In the genomic region with DNA sequence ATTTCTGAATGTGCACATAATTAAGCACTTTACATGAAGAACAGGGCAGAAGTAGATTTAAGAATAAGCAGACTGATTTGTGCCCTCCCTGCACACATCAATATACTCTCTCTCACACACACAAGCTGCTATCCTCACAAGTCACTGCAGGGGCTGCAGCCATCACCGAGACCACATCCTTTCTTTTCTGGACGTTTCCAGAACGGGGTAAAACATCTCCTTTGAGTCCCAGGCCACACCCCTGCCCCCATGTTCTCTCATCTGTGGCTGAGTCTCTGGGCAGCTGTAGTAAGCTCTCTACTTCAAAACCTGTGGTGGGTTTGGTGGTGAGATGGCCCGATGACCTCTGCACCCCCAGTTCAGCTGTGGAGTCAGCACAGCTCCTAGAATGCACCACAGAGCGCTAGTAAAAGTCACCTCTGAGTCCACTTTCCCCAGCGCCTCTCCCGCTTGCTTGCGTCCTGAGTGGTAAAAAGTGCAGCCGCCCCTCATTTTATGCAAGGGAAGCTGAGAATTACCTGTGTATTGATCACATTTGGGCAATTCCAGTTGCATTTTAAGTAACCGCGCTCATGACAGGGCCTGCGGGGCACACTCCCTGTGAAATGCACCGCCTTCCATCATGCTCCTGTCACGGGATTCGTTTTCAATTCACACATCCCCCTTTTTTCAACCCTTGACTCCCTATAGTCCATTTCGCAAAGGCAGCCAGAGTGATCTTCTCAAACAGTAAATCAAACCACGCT, we compare ENCODE assay signal across 1 cellular context.
TF ChIP-seq lines count a peak whose summit lies in the region.

No MANE protein-coding gene starts in this region.

TF ChIP-seq in HepG2, 621 proteins besides CTCF, POLR2A, EP300 and RAD21 (continued from another document and continues in another):
- TF ChIP-seq SOX13 (IDR thresholded peaks at IDR 0.05) (no peak), SOX13 (CRISPR knock-in tag; conservative IDR thresholded peaks at IDR 0.05 in 1 of 2, IDR thresholded peaks at IDR 0.05 in 1 of 2) (0 out of 4 replicates have a peak, but pooled peaks of 1 of the 2 experiments have one; percentile 8), ARNT2 (CRISPR knock-in tag; IDR thresholded peaks at IDR 0.05; ENCODE audit: low read depth) (0 out of 2 replicates have a peak, but pooled peaks have one; percentile 41), ZMYM3 (CRISPR knock-in tag; IDR thresholded peaks at IDR 0.05) (no peak; the same call in 1 of the 2 replicates), ADNP (CRISPR knock-in tag; IDR thresholded peaks at IDR 0.05) (no peak), TAF15 (IDR thresholded peaks at IDR 0.05; ENCODE audit: low read depth, low read length, poor library complexity, severe bottlenecking) (no peak), ZNF557 (CRISPR knock-in tag; IDR thresholded peaks at IDR 0.05) (peak; percentile 73; the same call in 1 of the 2 replicates), SOX6 (IDR thresholded peaks at IDR 0.05) (no peak), SOX6 (CRISPR knock-in tag; IDR thresholded peaks at IDR 0.05) (peak; percentile 53), SMC3 (IDR thresholded peaks at IDR 0.05; ENCODE audit: low read length) (no peak), AHR (CRISPR knock-in tag; IDR thresholded peaks at IDR 0.05) (0 out of 2 replicates have a peak, but pooled peaks have one; percentile 29), ZBTB46 (CRISPR knock-in tag; IDR thresholded peaks at IDR 0.05; ENCODE audit: borderline replicate concordance) (no peak), ZNF709 (CRISPR knock-in tag; IDR thresholded peaks at IDR 0.05) (no peak), ZNF609 (CRISPR knock-in tag; IDR thresholded peaks at IDR 0.05; ENCODE audit: borderline replicate concordance) (no peak), ZBTB38 (CRISPR knock-in tag; IDR thresholded peaks at IDR 0.05) (peak; percentile 81; the same call in 1 of the 2 replicates), PAXIP1 (CRISPR knock-in tag; conservative IDR thresholded peaks at IDR 0.05) (0 out of 2 replicates have a peak, but pooled peaks have one; percentile 26), CAMTA2 (CRISPR knock-in tag; IDR thresholded peaks at IDR 0.05; ENCODE audit: borderline replicate concordance) (0 out of 2 replicates have a peak, but pooled peaks have one; percentile 39), TMF1 (CRISPR knock-in tag; IDR thresholded peaks at IDR 0.05; ENCODE audit: low read depth) (no peak), HMGXB4 (CRISPR knock-in tag; IDR thresholded peaks at IDR 0.05; ENCODE audit: borderline replicate concordance in 1 of 2, low read depth in 1 of 2) (no peak), POGK (CRISPR knock-in tag; conservative IDR thresholded peaks at IDR 0.05) (no peak; the same call in 1 of the 2 replicates), NFE2 (CRISPR knock-in tag; IDR thresholded peaks at IDR 0.05) (no peak), ETV5 (CRISPR knock-in tag; IDR thresholded peaks at IDR 0.05; ENCODE audit: borderline replicate concordance) (peak; percentile 16; the same call in 1 of the 2 replicates), HNF4A (CRISPR knock-in tag; IDR thresholded peaks at IDR 0.05) (peak; percentile 81), TCF7 (IDR thresholded peaks at IDR 0.05; ENCODE audit: low read depth) (0 out of 2 replicates have a peak, but pooled peaks have one; percentile 18), ZNF136 (CRISPR knock-in tag; IDR thresholded peaks at IDR 0.05; ENCODE audit: low read depth) (0 out of 2 replicates have a peak, but pooled peaks have one; percentile 18)
- TF ChIP-seq, protein P1, sequence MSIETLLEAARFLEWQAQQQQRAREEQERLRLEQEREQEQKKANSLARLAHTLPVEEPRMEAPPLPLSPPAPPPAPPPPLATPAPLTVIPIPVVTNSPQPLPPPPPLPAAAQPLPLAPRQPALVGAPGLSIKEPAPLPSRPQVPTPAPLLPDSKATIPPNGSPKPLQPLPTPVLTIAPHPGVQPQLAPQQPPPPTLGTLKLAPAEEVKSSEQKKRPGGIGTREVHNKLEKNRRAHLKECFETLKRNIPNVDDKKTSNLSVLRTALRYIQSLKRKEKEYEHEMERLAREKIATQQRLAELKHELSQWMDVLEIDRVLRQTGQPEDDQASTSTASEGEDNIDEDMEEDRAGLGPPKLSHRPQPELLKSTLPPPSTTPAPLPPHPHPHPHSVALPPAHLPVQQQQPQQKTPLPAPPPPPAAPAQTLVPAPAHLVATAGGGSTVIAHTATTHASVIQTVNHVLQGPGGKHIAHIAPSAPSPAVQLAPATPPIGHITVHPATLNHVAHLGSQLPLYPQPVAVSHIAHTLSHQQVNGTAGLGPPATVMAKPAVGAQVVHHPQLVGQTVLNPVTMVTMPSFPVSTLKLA (IDR thresholded peaks at IDR 0.05), result no peak
- TF ChIP-seq, protein P2, sequence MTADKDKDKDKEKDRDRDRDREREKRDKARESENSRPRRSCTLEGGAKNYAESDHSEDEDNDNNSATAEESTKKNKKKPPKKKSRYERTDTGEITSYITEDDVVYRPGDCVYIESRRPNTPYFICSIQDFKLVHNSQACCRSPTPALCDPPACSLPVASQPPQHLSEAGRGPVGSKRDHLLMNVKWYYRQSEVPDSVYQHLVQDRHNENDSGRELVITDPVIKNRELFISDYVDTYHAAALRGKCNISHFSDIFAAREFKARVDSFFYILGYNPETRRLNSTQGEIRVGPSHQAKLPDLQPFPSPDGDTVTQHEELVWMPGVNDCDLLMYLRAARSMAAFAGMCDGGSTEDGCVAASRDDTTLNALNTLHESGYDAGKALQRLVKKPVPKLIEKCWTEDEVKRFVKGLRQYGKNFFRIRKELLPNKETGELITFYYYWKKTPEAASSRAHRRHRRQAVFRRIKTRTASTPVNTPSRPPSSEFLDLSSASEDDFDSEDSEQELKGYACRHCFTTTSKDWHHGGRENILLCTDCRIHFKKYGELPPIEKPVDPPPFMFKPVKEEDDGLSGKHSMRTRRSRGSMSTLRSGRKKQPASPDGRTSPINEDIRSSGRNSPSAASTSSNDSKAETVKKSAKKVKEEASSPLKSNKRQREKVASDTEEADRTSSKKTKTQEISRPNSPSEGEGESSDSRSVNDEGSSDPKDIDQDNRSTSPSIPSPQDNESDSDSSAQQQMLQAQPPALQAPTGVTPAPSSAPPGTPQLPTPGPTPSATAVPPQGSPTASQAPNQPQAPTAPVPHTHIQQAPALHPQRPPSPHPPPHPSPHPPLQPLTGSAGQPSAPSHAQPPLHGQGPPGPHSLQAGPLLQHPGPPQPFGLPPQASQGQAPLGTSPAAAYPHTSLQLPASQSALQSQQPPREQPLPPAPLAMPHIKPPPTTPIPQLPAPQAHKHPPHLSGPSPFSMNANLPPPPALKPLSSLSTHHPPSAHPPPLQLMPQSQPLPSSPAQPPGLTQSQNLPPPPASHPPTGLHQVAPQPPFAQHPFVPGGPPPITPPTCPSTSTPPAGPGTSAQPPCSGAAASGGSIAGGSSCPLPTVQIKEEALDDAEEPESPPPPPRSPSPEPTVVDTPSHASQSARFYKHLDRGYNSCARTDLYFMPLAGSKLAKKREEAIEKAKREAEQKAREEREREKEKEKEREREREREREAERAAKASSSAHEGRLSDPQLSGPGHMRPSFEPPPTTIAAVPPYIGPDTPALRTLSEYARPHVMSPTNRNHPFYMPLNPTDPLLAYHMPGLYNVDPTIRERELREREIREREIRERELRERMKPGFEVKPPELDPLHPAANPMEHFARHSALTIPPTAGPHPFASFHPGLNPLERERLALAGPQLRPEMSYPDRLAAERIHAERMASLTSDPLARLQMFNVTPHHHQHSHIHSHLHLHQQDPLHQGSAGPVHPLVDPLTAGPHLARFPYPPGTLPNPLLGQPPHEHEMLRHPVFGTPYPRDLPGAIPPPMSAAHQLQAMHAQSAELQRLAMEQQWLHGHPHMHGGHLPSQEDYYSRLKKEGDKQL (CRISPR knock-in tag; IDR thresholded peaks at IDR 0.05; ENCODE audit: low read depth), result no peak
- TF ChIP-seq, protein P3, sequence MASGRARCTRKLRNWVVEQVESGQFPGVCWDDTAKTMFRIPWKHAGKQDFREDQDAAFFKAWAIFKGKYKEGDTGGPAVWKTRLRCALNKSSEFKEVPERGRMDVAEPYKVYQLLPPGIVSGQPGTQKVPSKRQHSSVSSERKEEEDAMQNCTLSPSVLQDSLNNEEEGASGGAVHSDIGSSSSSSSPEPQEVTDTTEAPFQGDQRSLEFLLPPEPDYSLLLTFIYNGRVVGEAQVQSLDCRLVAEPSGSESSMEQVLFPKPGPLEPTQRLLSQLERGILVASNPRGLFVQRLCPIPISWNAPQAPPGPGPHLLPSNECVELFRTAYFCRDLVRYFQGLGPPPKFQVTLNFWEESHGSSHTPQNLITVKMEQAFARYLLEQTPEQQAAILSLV (CRISPR knock-in tag; IDR thresholded peaks at IDR 0.05; ENCODE audit: borderline replicate concordance), result peak; percentile 57; the same call in 1 of the 2 replicates
